In the genomic region with DNA sequence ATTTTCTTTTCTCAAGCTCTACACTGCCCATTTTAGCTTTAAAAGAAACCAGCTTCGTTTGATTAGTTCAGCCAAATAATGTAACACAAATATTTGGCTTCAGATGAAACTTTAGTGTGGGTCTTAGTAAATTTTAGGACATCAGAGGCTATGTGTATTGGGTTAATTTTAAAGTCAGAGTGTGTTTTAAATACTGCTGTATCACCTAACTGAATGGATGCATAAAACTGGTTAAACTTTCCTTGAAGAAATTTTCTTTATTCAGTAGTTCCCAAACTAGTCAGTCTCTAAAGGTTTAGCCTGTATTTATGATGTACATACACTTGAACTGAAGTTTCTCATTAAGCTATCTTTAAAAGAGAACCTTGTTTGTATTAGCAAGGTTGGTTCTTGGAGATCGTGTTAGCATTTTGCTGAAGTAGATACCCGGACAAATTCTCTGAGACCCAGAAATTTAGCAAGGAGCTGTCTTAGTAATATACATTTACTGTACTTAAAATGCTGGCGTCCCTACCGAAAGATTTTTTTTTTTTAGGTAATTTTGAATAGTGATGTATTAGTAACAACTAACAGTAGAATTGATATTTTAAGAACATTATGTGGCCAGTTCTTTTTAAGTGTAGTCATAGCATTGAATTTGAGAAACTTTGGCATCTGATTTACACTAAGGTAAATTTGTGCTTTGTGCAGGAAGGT, we compare ENCODE assay signal across 8 cellular contexts. TPM values are rescaled to one million over a fixed set of nuclear protein-coding genes. Genes with fewer than 3 reads are reported as not detected.
A peak's percentile ranks its signal among the peaks of the same experiment; 100 is the strongest.
DNase-seq lines count a peak whose midpoint lies in the region; ATAC-seq and TF ChIP-seq lines count a peak whose summit lies in the region.

No MANE protein-coding gene starts in this region.

- H3K27me3 Mint-ChIP-seq in GM23338 (ENCODE audit: insufficient read depth, low read depth, poor library complexity) = peaks cover 13% of the 10 kb centered on the region

- in situ Hi-C loops in gastrocnemius medialis (cut with MboI; ENCODE audit: low sequenced_read_pairs in 4 of 4) = loop anchor here in 2 of 4 donors (25.0 kb wide), 1 partner anchor 187 kb away; no protein-coding TSS in a partner anchor

- no peaks in the 10 kb centered on the region; the same call in 2 of the 3 replicates for H3K9me3 Mint-ChIP-seq in GM23338

- no peaks in the 10 kb centered on the region for H3F3A ChIP-seq in GM23338 (replicated peaks; ENCODE audit: low read depth)

- H3K9me3 ChIP-seq in RWPE2 (ENCODE audit: severe bottlenecking) = no peaks in the 10 kb centered on the region
- H3K9me3 ChIP-seq in gastrocnemius medialis = no peaks in the 10 kb centered on the region

- intact Hi-C loops in gastrocnemius medialis (cut with DNase I; ENCODE audit: low total_unique reads) = loop anchor here (5.0 to 10.0 kb wide), 2 partner anchors 58 to 800 kb away; no protein-coding TSS in a partner anchor

- DNase-seq in GM23338 (ENCODE audit: low spot score) (no peak), RWPE2 (ENCODE audit: low spot score) (no peak), fibroblast of mammary gland (ENCODE audit: low read depth) (no peak), gastrocnemius medialis (no peak), mesenteric fat pad (ENCODE audit: low spot score) (no peak), D341Med (ENCODE audit: low spot score) (no peak)
- no peak for DNase-seq in stimulated activated CD4-positive, alpha-beta T cell treated with anti-CD3 and anti-CD28 coated beads, Interleukin-1b, Interleukin-23, amount 100 ng/mL, for 48 hours
- no peak for DNase-seq in stimulated activated CD4-positive, alpha-beta T cell treated with anti-CD3 and anti-CD28 coated beads, Interleukin-12 subunit alpha, Interleukin-12 subunit beta, amount 100 ng/mL, for 4 hours

- H3K27ac Mint-ChIP-seq in GM23338 = no peak overlapping the region

- no peak for TF ChIP-seq CTCF in GM23338 (conservative IDR thresholded peaks at IDR 0.05; ENCODE audit: low read depth in 2 of 2)
- TF ChIP-seq CTCF in RWPE2 (IDR thresholded peaks at IDR 0.05; ENCODE audit: poor library complexity, severe bottlenecking) = no peak
- TF ChIP-seq CTCF in fibroblast of mammary gland (conservative IDR thresholded peaks at IDR 0.05; ENCODE audit: control insufficient read depth, insufficient read depth, low read depth, low read length) = no peak
- no peak for TF ChIP-seq CTCF in gastrocnemius medialis (IDR thresholded peaks at IDR 0.05 in 4 of 5, conservative IDR thresholded peaks at IDR 0.05 in 1 of 5)

- peaks cover 9% of the 10 kb centered on the region; the same call in 1 of the 2 replicates for H4K20me1 ChIP-seq in GM23338 (replicated peaks; ENCODE audit: insufficient read depth)

- H3K4me1 Mint-ChIP-seq in GM23338 = peaks cover 51% of the 10 kb centered on the region

- TF ChIP-seq POLR2A in gastrocnemius medialis (IDR thresholded peaks at IDR 0.05) = no peak

- H3K27ac ChIP-seq in GM23338 (ENCODE audit: low read depth) (no peak overlapping the region), RWPE2 (ENCODE audit: poor library complexity, severe bottlenecking) (peak overlapping the region; percentile 89), gastrocnemius medialis (peak overlapping the region; percentile 92 to 97 (median 94))

- H3K4me1 ChIP-seq in GM23338 (ENCODE audit: insufficient read depth) = peaks cover 43% of the 10 kb centered on the region
- H3K4me1 ChIP-seq in RWPE2 (ENCODE audit: insufficient read depth, poor library complexity, severe bottlenecking) = peaks cover 13% of the 10 kb centered on the region
- peaks cover 38 to 39% of the 10 kb centered on the region in 2 donors for H3K4me1 ChIP-seq in gastrocnemius medialis

- H3K9me2 ChIP-seq in GM23338 (ENCODE audit: insufficient read depth) = no peaks in the 10 kb centered on the region

- H3K36me3 Mint-ChIP-seq in GM23338 (ENCODE audit: low read depth) = peaks cover 4% of the 10 kb centered on the region; the same call in 1 of the 3 replicates

- H3K4me3 ChIP-seq in GM23338 = peak overlapping the region; percentile 91
- H3K4me3 ChIP-seq in RWPE2 (ENCODE audit: severe bottlenecking) = peak overlapping the region; percentile 65
- H3K4me3 ChIP-seq in fibroblast of mammary gland (ENCODE audit: control insufficient read depth, low read depth, low read length) = peak overlapping the region; percentile 88
- H3K4me3 ChIP-seq in gastrocnemius medialis = peak overlapping the region; percentile 85 to 94 (median 89)

- no peaks in the 10 kb centered on the region for H3K36me3 ChIP-seq in GM23338 (ENCODE audit: insufficient read depth)
- no peaks in the 10 kb centered on the region for H3K36me3 ChIP-seq in RWPE2 (ENCODE audit: low read depth)
- no peaks in the 10 kb centered on the region for H3K36me3 ChIP-seq in gastrocnemius medialis

- H2AFZ ChIP-seq in GM23338 = no peak overlapping the region

- peak overlapping the region; percentile 94 for H3K4me3 Mint-ChIP-seq in GM23338

- peaks cover 64% of the 10 kb centered on the region for H3K79me2 ChIP-seq in GM23338 (replicated peaks; ENCODE audit: insufficient read depth)

- no peak for ATAC-seq in GM23338
- no peak for ATAC-seq in RWPE2 (ENCODE audit: low read depth)
- ATAC-seq in gastrocnemius medialis = no peak

- peak overlapping the region; percentile 88 for H3K4me2 ChIP-seq in GM23338

- H3K27me3 ChIP-seq in GM23338 (ENCODE audit: insufficient read depth) (no peaks in the 10 kb centered on the region), RWPE2 (ENCODE audit: insufficient read depth, poor library complexity, severe bottlenecking) (no peaks in the 10 kb centered on the region), gastrocnemius medialis (no peaks in the 10 kb centered on the region)

TF ChIP-seq in GM23338, 12 proteins besides CTCF, POLR2A, EP300 and RAD21 (continues in another document):
- TF ChIP-seq EZH2 (IDR thresholded peaks at IDR 0.05; ENCODE audit: low read depth, unreplicated experiment) (no peak), POLR2AphosphoS5 (IDR thresholded peaks at IDR 0.05; ENCODE audit: low read depth) (no peak), JUNB (IDR thresholded peaks at IDR 0.05; ENCODE audit: unreplicated experiment) (no peak), CREB1 (CRISPR knock-in tag; IDR thresholded peaks at IDR 0.05; ENCODE audit: low read depth) (no peak), ZNF331 (CRISPR knock-in tag; IDR thresholded peaks at IDR 0.05; ENCODE audit: low read depth) (no peak), EZH2phosphoT487 (IDR thresholded peaks at IDR 0.05; ENCODE audit: unreplicated experiment) (no peak)
- TF ChIP-seq, protein P1, sequence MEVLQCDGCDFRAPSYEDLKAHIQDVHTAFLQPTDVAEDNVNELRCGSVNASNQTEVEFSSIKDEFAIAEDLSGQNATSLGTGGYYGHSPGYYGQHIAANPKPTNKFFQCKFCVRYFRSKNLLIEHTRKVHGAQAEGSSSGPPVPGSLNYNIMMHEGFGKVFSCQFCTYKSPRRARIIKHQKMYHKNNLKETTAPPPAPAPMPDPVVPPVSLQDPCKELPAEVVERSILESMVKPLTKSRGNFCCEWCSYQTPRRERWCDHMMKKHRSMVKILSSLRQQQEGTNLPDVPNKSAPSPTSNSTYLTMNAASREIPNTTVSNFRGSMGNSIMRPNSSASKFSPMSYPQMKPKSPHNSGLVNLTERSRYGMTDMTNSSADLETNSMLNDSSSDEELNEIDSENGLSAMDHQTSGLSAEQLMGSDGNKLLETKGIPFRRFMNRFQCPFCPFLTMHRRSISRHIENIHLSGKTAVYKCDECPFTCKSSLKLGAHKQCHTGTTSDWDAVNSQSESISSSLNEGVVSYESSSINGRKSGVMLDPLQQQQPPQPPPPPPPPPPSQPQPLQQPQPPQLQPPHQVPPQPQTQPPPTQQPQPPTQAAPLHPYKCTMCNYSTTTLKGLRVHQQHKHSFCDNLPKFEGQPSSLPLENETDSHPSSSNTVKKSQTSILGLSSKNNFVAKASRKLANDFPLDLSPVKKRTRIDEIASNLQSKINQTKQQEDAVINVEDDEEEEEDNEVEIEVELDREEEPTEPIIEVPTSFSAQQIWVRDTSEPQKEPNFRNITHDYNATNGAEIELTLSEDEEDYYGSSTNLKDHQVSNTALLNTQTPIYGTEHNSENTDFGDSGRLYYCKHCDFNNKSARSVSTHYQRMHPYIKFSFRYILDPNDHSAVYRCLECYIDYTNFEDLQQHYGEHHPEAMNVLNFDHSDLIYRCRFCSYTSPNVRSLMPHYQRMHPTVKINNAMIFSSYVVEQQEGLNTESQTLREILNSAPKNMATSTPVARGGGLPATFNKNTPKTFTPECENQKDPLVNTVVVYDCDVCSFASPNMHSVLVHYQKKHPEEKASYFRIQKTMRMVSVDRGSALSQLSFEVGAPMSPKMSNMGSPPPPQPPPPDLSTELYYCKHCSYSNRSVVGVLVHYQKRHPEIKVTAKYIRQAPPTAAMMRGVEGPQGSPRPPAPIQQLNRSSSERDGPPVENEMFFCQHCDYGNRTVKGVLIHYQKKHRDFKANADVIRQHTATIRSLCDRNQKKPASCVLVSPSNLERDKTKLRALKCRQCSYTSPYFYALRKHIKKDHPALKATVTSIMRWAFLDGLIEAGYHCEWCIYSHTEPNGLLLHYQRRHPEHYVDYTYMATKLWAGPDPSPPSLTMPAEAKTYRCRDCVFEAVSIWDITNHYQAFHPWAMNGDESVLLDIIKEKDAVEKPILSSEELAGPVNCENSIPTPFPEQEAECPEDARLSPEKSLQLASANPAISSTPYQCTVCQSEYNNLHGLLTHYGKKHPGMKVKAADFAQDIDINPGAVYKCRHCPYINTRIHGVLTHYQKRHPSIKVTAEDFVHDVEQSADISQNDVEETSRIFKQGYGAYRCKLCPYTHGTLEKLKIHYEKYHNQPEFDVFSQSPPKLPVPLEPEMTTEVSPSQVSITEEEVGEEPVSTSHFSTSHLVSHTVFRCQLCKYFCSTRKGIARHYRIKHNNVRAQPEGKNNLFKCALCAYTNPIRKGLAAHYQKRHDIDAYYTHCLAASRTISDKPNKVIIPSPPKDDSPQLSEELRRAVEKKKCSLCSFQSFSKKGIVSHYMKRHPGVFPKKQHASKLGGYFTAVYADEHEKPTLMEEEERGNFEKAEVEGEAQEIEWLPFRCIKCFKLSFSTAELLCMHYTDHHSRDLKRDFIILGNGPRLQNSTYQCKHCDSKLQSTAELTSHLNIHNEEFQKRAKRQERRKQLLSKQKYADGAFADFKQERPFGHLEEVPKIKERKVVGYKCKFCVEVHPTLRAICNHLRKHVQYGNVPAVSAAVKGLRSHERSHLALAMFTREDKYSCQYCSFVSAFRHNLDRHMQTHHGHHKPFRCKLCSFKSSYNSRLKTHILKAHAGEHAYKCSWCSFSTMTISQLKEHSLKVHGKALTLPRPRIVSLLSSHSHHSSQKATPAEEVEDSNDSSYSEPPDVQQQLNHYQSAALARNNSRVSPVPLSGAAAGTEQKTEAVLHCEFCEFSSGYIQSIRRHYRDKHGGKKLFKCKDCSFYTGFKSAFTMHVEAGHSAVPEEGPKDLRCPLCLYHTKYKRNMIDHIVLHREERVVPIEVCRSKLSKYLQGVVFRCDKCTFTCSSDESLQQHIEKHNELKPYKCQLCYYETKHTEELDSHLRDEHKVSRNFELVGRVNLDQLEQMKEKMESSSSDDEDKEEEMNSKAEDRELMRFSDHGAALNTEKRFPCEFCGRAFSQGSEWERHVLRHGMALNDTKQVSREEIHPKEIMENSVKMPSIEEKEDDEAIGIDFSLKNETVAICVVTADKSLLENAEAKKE (CRISPR knock-in tag; IDR thresholded peaks at IDR 0.05) = no peak

RNA-seq across cellular contexts. Expression of a gene that starts 2.7 kb away (rescaled TPM):
- 38.5 and 44.8 TPM in 2 replicates for total RNA-seq in GM23338 (2014; rRNA removed; shearing (Covaris generic))
- polyA plus RNA-seq in GM23338 (2016; fragmentation: Nextera tagmentation; extraction: Ambion mirVana) = 15.8 and 19.0 TPM in 2 replicates
- total RNA-seq in gastrocnemius medialis = 10 to 100 TPM in 3 of 4 donors, 1 to 10 TPM in 1; 7.7 to 14.1 (median 10.4) TPM
- total RNA-seq in mesenteric fat pad = 15.3 TPM
